22 cellular contexts compared by ENCODE assay signal in the genomic region with DNA sequence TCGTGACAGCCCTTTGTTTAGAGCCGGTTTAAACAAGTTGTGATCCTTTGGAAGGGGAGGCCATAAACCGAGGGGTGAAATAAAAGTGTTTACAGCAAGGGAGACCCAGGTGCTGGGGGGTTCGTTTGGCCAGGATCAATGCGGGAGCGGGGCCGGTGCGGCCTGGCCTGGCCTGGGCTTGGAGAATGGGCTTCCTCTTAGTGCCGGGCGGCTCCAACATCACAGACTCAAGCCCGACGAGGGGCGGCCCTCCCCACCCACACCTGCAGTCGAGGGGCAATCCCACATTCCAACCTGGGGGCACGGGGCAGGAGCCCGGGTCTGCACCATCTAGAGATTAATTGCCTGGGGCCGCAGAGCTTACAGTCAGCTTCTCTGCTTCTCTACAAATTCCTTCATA. TPM values are rescaled to one million over a fixed set of nuclear protein-coding genes. Genes with fewer than 3 reads are reported as not detected.
DNase-seq lines count a peak whose midpoint lies in the region; ATAC-seq, FAIRE-seq and TF ChIP-seq lines count a peak whose summit lies in the region.
"Had no signal": no experiment of that assay in that cellular context is flagged by ENCODE, and none has a peak within 500 bp of the region (broad histone marks: within the 10 kb centered on the region; RNA-seq: fewer than 3 reads in every experiment).

No MANE protein-coding gene starts in this region.

- no peak for FAIRE-seq in H1 (lab: Jason Lieb, UNC)
- FAIRE-seq: A204.1, GM12892, GM18507 had no signal

- POLR2A ChIA-PET in H1 (lab: Charles Lee; ENCODE audit: partially characterized antibody): no interaction called here

- H2BK120ac ChIP-seq in H1 (replicated peaks; ENCODE audit: low read depth, low read length): no peak overlapping the region

- no peak overlapping the region for H2AK5ac ChIP-seq in H1 (ENCODE audit: low read depth, low read length)

- 78% methylated on average over 17 of the region's 17 CpGs; no CpG with 5 or more reads in 1 of the 2 experiments for WGBS in H1 (ENCODE audit: extremely low coverage in 1 of 2, insufficient coverage in 1 of 2, insufficient read length in 1 of 2, insufficient replicate concordance in 2 of 2, low coverage in 1 of 2, low lambda C conversion rate in 2 of 2, missing lambda C conversion rate in 1 of 2), 2 experiments

- no peaks in the 10 kb centered on the region for H3K79me1 ChIP-seq in H1 (ENCODE audit: low read depth, low read length)

- H3K14ac ChIP-seq in H1 (ENCODE audit: insufficient read length): no peak overlapping the region

- no peaks in the 10 kb centered on the region for H3F3A ChIP-seq in neural progenitor cell (ENCODE audit: low read depth)

- H3K4me1 ChIP-seq in H1 (replicated peaks in 1 of 4; ENCODE audit: control insufficient read depth in 3 of 4, insufficient read depth in 4 of 4, low read length in 3 of 4): peaks cover 0 to 16% (median 10%) of the 10 kb centered on the region in 4 experiments; a peak in 6 of 7 replicates
- H3K4me1 ChIP-seq in neural progenitor cell: peaks cover 6% of the 10 kb centered on the region
- H3K4me1 ChIP-seq: HAP-1 had no signal

- peak overlapping the region; percentile 60; the same call in 1 of the 2 replicates for H2BK12ac ChIP-seq in H1 (ENCODE audit: low read depth, low read length)

- H3K4me3 ChIP-seq in H7 (ENCODE audit: insufficient read depth, low read depth, low read length): no peak overlapping the region
- H3K4me3 ChIP-seq in H1 (ENCODE audit: extremely low read depth in 1 of 4, insufficient read depth in 2 of 4, low read depth in 3 of 4, low read length in 4 of 4): no peak overlapping the region
- H3K4me3 ChIP-seq in neural progenitor cell: no peak overlapping the region
- H3K4me3 ChIP-seq: HAP-1 had no signal

- no peak overlapping the region for H3K4ac ChIP-seq in H1 (replicated peaks; ENCODE audit: insufficient read length, low read depth, low read length)

- peaks cover 6% of the 10 kb centered on the region for H3K27me3 Mint-ChIP-seq in neural progenitor cell (ENCODE audit: insufficient read depth, low read depth)
- peaks cover 15% of the 10 kb centered on the region for H3K27me3 Mint-ChIP-seq in progenitor cell of endocrine pancreas
- H3K27me3 Mint-ChIP-seq in activated T-helper 1 cell treated with anti-CD3 and anti-CD28 coated beads, Interleukin-12 subunit alpha, Interleukin-12 subunit beta, Interleukin-2, Interleukin-4 antibody, amounts not matched to agents 30 ng/mL and 10 ng/mL and 1 ng/mL, durations not matched to agents 14 hours and 24 hours and 36 hours (ENCODE audit: insufficient read depth): peaks cover 12% of the 10 kb centered on the region

- no peak overlapping the region for H4K5ac ChIP-seq in H1 (ENCODE audit: insufficient read length, low read depth, low read length)

- H3K23ac ChIP-seq in H1 (ENCODE audit: insufficient read length): no peak overlapping the region

- intact Hi-C loops in activated T-helper 1 cell treated with anti-CD3 and anti-CD28 coated beads, Interleukin-12 subunit alpha, Interleukin-12 subunit beta, Interleukin-2, Interleukin-4 antibody, amounts not matched to agents 30 ng/mL and 10 ng/mL and 1 ng/mL, durations not matched to agents 14 hours and 24 hours and 36 hours (cut with micrococcal nuclease): no loop called here
- intact Hi-C loops in Right ventricle myocardium superior (cut with DNase I): no loop called here

- no peak overlapping the region for H2BK15ac ChIP-seq in H1 (ENCODE audit: low read length)

- H3K27ac ChIP-seq in H1 (ENCODE audit: low read depth, low read length) (no peak overlapping the region), neural progenitor cell (no peak overlapping the region)
- H3K27ac ChIP-seq: HL-60 had no signal

- ATAC-seq in Right ventricle myocardium superior (ENCODE audit: poor library complexity): no peak

- no peak for TF ChIP-seq POLR2A in H1 (IDR thresholded peaks at IDR 0.05; ENCODE audit: control extremely low read depth in 1 of 2, low read depth in 2 of 2, low read length in 2 of 2)

- TF ChIP-seq EP300 in H1 (IDR thresholded peaks at IDR 0.05; ENCODE audit: borderline replicate concordance in 1 of 2, low read depth in 2 of 2, low read length in 2 of 2): no peak

- no peak overlapping the region for H2BK5ac ChIP-seq in H1 (ENCODE audit: low read depth, low read length)

- H3K36me3 ChIP-seq in H7 (replicated peaks; ENCODE audit: control insufficient read depth, insufficient read depth, low read length) (no peaks in the 10 kb centered on the region), H1 (ENCODE audit: control insufficient read depth in 2 of 4, insufficient read depth in 4 of 4, low read length in 3 of 4) (no peaks in the 10 kb centered on the region), neural progenitor cell (no peaks in the 10 kb centered on the region)
- H3K36me3 ChIP-seq: BE2C, HAP-1 had no signal

- H3K18ac ChIP-seq in H1 (ENCODE audit: extremely low read depth, low read length): 0 out of 2 replicates have a peak overlapping the region, but pooled peaks have one; percentile 19

- H3K23me2 ChIP-seq in H1 (ENCODE audit: low read depth, low read length): no peaks in the 10 kb centered on the region

- H3K79me2 ChIP-seq in H1 (ENCODE audit: control insufficient read depth in 1 of 2, insufficient read depth in 2 of 2, low read length in 2 of 2) (no peaks in the 10 kb centered on the region), neural progenitor cell (ENCODE audit: low read depth) (no peaks in the 10 kb centered on the region)

- H3K27me3 ChIP-seq in H7 (ENCODE audit: control insufficient read depth, insufficient read depth, low read length) (no peaks in the 10 kb centered on the region), H1 (replicated peaks in 1 of 4; ENCODE audit: control insufficient read depth in 3 of 4, extremely low read depth in 1 of 4, insufficient read depth in 3 of 4, low read length in 3 of 4) (no peaks in the 10 kb centered on the region), neural progenitor cell (peaks cover 3% of the 10 kb centered on the region)
- H3K27me3 ChIP-seq: BE2C had no signal

- H2BK20ac ChIP-seq in H1 (ENCODE audit: low read length): no peak overlapping the region

- H2AFZ ChIP-seq in H1 (ENCODE audit: low read length) (peak overlapping the region; percentile 49; the same call in 1 of the 2 replicates), neural progenitor cell (replicated peaks) (peak overlapping the region; percentile 79)

- no peak overlapping the region for H3K27ac Mint-ChIP-seq in neural progenitor cell
- peak overlapping the region; percentile 62 for H3K27ac Mint-ChIP-seq in progenitor cell of endocrine pancreas
- no peak overlapping the region for H3K27ac Mint-ChIP-seq in activated T-helper 1 cell treated with anti-CD3 and anti-CD28 coated beads, Interleukin-12 subunit alpha, Interleukin-12 subunit beta, Interleukin-2, Interleukin-4 antibody, amounts not matched to agents 30 ng/mL and 10 ng/mL and 1 ng/mL, durations not matched to agents 14 hours and 24 hours and 36 hours
- H3K27ac Mint-ChIP-seq: CD4-positive, CD25-positive, alpha-beta regulatory T cell had no signal

- peak overlapping the region; percentile 18; the same call in 1 of the 2 replicates for H4K8ac ChIP-seq in H1 (ENCODE audit: extremely low read depth, insufficient read depth, low read length)

- H3K4me1 Mint-ChIP-seq in neural progenitor cell (peaks cover 4% of the 10 kb centered on the region), progenitor cell of endocrine pancreas (ENCODE audit: low read depth) (peaks cover 22% of the 10 kb centered on the region)
- no peaks in the 10 kb centered on the region for H3K4me1 Mint-ChIP-seq in activated T-helper 1 cell treated with anti-CD3 and anti-CD28 coated beads, Interleukin-12 subunit alpha, Interleukin-12 subunit beta, Interleukin-2, Interleukin-4 antibody, amounts not matched to agents 30 ng/mL and 10 ng/mL and 1 ng/mL, durations not matched to agents 14 hours and 24 hours and 36 hours (ENCODE audit: low read depth)
- H3K4me1 Mint-ChIP-seq: CD4-positive, CD25-positive, alpha-beta regulatory T cell; CD8-positive, alpha-beta memory T cell had no signal

- no peak for TF ChIP-seq RAD21 in H1 (IDR thresholded peaks at IDR 0.05 in 1 of 2, conservative IDR thresholded peaks at IDR 0.05 in 1 of 2; ENCODE audit: low read depth in 2 of 2, low read length in 2 of 2)

- H3K9ac ChIP-seq in H1 (replicated peaks in 1 of 4; ENCODE audit: extremely low read depth in 1 of 4, low read depth in 3 of 4, low read length in 3 of 4) (no peak overlapping the region), neural progenitor cell (no peak overlapping the region)

- no peak overlapping the region for H3K56ac ChIP-seq in H1 (replicated peaks; ENCODE audit: insufficient read length, low read depth, low read length)

- DNase-seq in H7: peak; percentile 47
- no peak for DNase-seq in H1 (ENCODE audit: low read depth in 1 of 2, low spot score in 2 of 2)
- no peak for DNase-seq in neural progenitor cell (ENCODE audit: low spot score)
- DNase-seq in progenitor cell of endocrine pancreas (ENCODE audit: low spot score, unreplicated experiment): no peak
- no peak for DNase-seq in NCI-H2171 (lab: John Stamatoyannopoulos, UW)
- DNase-seq in activated T-helper 1 cell treated with anti-CD3 and anti-CD28 coated beads, Interleukin-12 subunit alpha, Interleukin-12 subunit beta, Interleukin-2, Interleukin-4 antibody, amounts not matched to agents 30 ng/mL and 10 ng/mL and 1 ng/mL, durations not matched to agents 14 hours and 24 hours and 36 hours (ENCODE audit: low spot score): no peak
- no peak for DNase-seq in Right ventricle myocardium superior
- DNase-seq: ACHN; BE2C; C1 segment of cervical spinal cord; CD4-positive, CD25-positive, alpha-beta regulatory T cell; CD8-positive, alpha-beta memory T cell; COR-L47; DMS 273 treated with DMSO at 0.1 percent for 48 hours; GDM1; GOT3; KG1 had no signal

- no peak overlapping the region for H4K91ac ChIP-seq in H1 (replicated peaks; ENCODE audit: insufficient read length, low read length)

- H3K4me3 Mint-ChIP-seq in neural progenitor cell (no peak overlapping the region), progenitor cell of endocrine pancreas (ENCODE audit: low read depth) (no peak overlapping the region)
- no peak overlapping the region for H3K4me3 Mint-ChIP-seq in activated T-helper 1 cell treated with anti-CD3 and anti-CD28 coated beads, Interleukin-12 subunit alpha, Interleukin-12 subunit beta, Interleukin-2, Interleukin-4 antibody, amounts not matched to agents 30 ng/mL and 10 ng/mL and 1 ng/mL, durations not matched to agents 14 hours and 24 hours and 36 hours
- H3K4me3 Mint-ChIP-seq: CD4-positive, CD25-positive, alpha-beta regulatory T cell; CD8-positive, alpha-beta memory T cell had no signal

- CTCF ChIA-PET in H1 (lab: Charles Lee; ENCODE audit: partially characterized antibody): interaction anchor here (0.7 to 8.5 kb wide), 4 partner anchors 21 to 399 kb away, joined by 3 to 53 read pairs (median 4); no protein-coding TSS in a partner anchor

- no peak for TF ChIP-seq CTCF in H1 (IDR thresholded peaks at IDR 0.05; ENCODE audit: control extremely low read depth in 1 of 3, insufficient read depth in 1 of 3, low read depth in 1 of 3, low read length in 3 of 3)
- TF ChIP-seq CTCF in neural progenitor cell (IDR thresholded peaks at IDR 0.05): no peak
- TF ChIP-seq CTCF in progenitor cell of endocrine pancreas (IDR thresholded peaks at IDR 0.05; ENCODE audit: unreplicated experiment): no peak

- H3K9me3 ChIP-seq in H1 (ENCODE audit: insufficient read depth in 2 of 2, low read depth in 1 of 2, low read length in 1 of 2) (no peaks in the 10 kb centered on the region), neural progenitor cell (ENCODE audit: low read depth) (no peaks in the 10 kb centered on the region)
- H3K9me3 ChIP-seq: BE2C, HAP-1 had no signal

- H3K4me2 ChIP-seq in H1 (ENCODE audit: insufficient read depth in 1 of 2, low read depth in 2 of 2, low read length in 2 of 2) (no peak overlapping the region), neural progenitor cell (no peak overlapping the region)

- H4K20me1 ChIP-seq in H1 (replicated peaks in 1 of 2; ENCODE audit: control insufficient read depth in 1 of 2, insufficient read depth in 2 of 2, low read length in 2 of 2) (no peaks in the 10 kb centered on the region), neural progenitor cell (ENCODE audit: low read depth) (no peaks in the 10 kb centered on the region)

- no peaks in the 10 kb centered on the region for H3K36me3 Mint-ChIP-seq in neural progenitor cell
- no peaks in the 10 kb centered on the region for H3K36me3 Mint-ChIP-seq in progenitor cell of endocrine pancreas (ENCODE audit: insufficient read depth)
- no peaks in the 10 kb centered on the region for H3K36me3 Mint-ChIP-seq in activated T-helper 1 cell treated with anti-CD3 and anti-CD28 coated beads, Interleukin-12 subunit alpha, Interleukin-12 subunit beta, Interleukin-2, Interleukin-4 antibody, amounts not matched to agents 30 ng/mL and 10 ng/mL and 1 ng/mL, durations not matched to agents 14 hours and 24 hours and 36 hours (ENCODE audit: low read depth)
- H3K36me3 Mint-ChIP-seq: CD4-positive, CD25-positive, alpha-beta regulatory T cell; CD8-positive, alpha-beta memory T cell had no signal

- H3K9me3 Mint-ChIP-seq in neural progenitor cell: peaks cover 3% of the 10 kb centered on the region
- H3K9me3 Mint-ChIP-seq in progenitor cell of endocrine pancreas (ENCODE audit: low read depth): no peaks in the 10 kb centered on the region
- no peaks in the 10 kb centered on the region for H3K9me3 Mint-ChIP-seq in activated T-helper 1 cell treated with anti-CD3 and anti-CD28 coated beads, Interleukin-12 subunit alpha, Interleukin-12 subunit beta, Interleukin-2, Interleukin-4 antibody, amounts not matched to agents 30 ng/mL and 10 ng/mL and 1 ng/mL, durations not matched to agents 14 hours and 24 hours and 36 hours
- H3K9me3 Mint-ChIP-seq: CD4-positive, CD25-positive, alpha-beta regulatory T cell; CD8-positive, alpha-beta memory T cell had no signal

RNA-seq across cellular contexts. Expression of a gene that starts 42.8 kb away (rescaled TPM):
- 80.7 and 90.5 TPM in 2 replicates for total RNA-seq in H7 (2014; rRNA removed; shearing (Covaris generic))
- total RNA-seq in H1 (2021; fragmentation: NEBNext Ultra II Directional; extraction: Animal tissue kit (Norgen Biotek cat#: 25700)): 92.3 and 96.5 TPM in 2 replicates
- 41.6 and 49.9 TPM in 2 replicates for polyA plus RNA-seq in H1 (2011; rRNA removed)
- polyA plus RNA-seq in H1 (2011; cell fraction: cytosol; rRNA removed): 45.7 TPM
- polyA plus RNA-seq in H1 (2011; cell fraction: nucleus; rRNA removed): 154 TPM
- polyA plus RNA-seq in H1 (2012, experiment 1 of 2): 68.3 to 99.9 TPM (median 81.2 TPM) in 4 replicates
- polyA plus RNA-seq in H1 (2012, experiment 2 of 2): 35.3 TPM
- polyA plus RNA-seq in H1 (2013, experiment 1 of 2): 147 TPM
- polyA plus RNA-seq in H1 (2013, experiment 2 of 2): 137 TPM
- 37.9 and 39.7 TPM in 2 replicates for polyA minus RNA-seq in H1 (2011; rRNA and poly(A)+ RNA removed)
- 25.3 TPM for polyA minus RNA-seq in H1 (2011; cell fraction: cytosol; rRNA and poly(A)+ RNA removed)
- 168 TPM for polyA minus RNA-seq in H1 (2011; cell fraction: nucleus; rRNA and poly(A)+ RNA removed)
- total RNA-seq in neural progenitor cell (ENCODE audit: low replicate concordance) (78.4 and 126 TPM in 2 replicates), progenitor cell of endocrine pancreas (75.9 and 81.2 TPM in 2 replicates), Right ventricle myocardium superior (211 TPM)
- total RNA-seq in activated T-helper 1 cell treated with anti-CD3 and anti-CD28 coated beads, Interleukin-12 subunit alpha, Interleukin-12 subunit beta, Interleukin-2, Interleukin-4 antibody, amounts not matched to agents 30 ng/mL and 10 ng/mL and 1 ng/mL, durations not matched to agents 14 hours and 24 hours and 36 hours: 255 and 264 TPM in 2 replicates
